ENCODE assay signal across 8 cellular contexts in genomic region chr17:45135978-45136791, GRCh38. TPM values are rescaled to one million over a fixed set of nuclear protein-coding genes. Genes with fewer than 3 reads are reported as not detected.
A peak's percentile ranks its signal among the peaks of the same experiment; 100 is the strongest.
DNase-seq lines count a peak whose midpoint lies in the region; ATAC-seq and TF ChIP-seq lines count a peak whose summit lies in the region.

No MANE protein-coding gene starts in this region.

- H3K27me3 ChIP-seq in body of pancreas (no peaks in the 10 kb centered on the region), lower lobe of right lung (ENCODE audit: low read depth) (no peaks in the 10 kb centered on the region)

- H3K4me1 ChIP-seq in body of pancreas (peaks cover 43% of the 10 kb centered on the region), lower lobe of right lung (peaks cover 22% of the 10 kb centered on the region)

- no peak for TF ChIP-seq CTCF in body of pancreas (IDR thresholded peaks at IDR 0.05)
- TF ChIP-seq CTCF in lower lobe of right lung (IDR thresholded peaks at IDR 0.05) = no peak
- TF ChIP-seq CTCF in type B pancreatic cell (conservative IDR thresholded peaks at IDR 0.05) = no peak

- H3K27ac ChIP-seq in body of pancreas (peak overlapping the region in 3 of 4 donors; percentile 78 to 80 (median 78)), lower lobe of right lung (peak overlapping the region; percentile 80)

- intact Hi-C loops in body of pancreas (cut with DNase I) (loop anchor here (5.0 kb wide), 1 partner anchor 61 kb away; no protein-coding TSS in a partner anchor), lower lobe of right lung (cut with DNase I) (loop anchor here (5.0 kb wide), 1 partner anchor 61 kb away; no protein-coding TSS in a partner anchor)

- H3K4me3 ChIP-seq in body of pancreas = peak overlapping the region; percentile 64 to 87
- H3K4me3 ChIP-seq in lower lobe of right lung = peak overlapping the region; percentile 88

- peaks cover 9% of the 10 kb centered on the region for H3K4me1 Mint-ChIP-seq in type B pancreatic cell (ENCODE audit: unreplicated experiment)

- H3K36me3 ChIP-seq in body of pancreas (replicated peaks in 1 of 2; ENCODE audit: insufficient read depth in 1 of 2, low read depth in 2 of 2) (no peaks in the 10 kb centered on the region), lower lobe of right lung (peaks cover 10% of the 10 kb centered on the region)

- H3K27me3 Mint-ChIP-seq in type B pancreatic cell = no peaks in the 10 kb centered on the region

- H3K9me3 ChIP-seq in body of pancreas (no peaks in the 10 kb centered on the region), lower lobe of right lung (no peaks in the 10 kb centered on the region)

- no peak for TF ChIP-seq POLR2A in body of pancreas (IDR thresholded peaks at IDR 0.05)

- 27 to 60% methylated on average over 8 to 21 of the region's 21 CpGs for WGBS in body of pancreas, 2 donors

- DNase-seq in activated CD8-positive, alpha-beta memory T cell treated with anti-CD3 and anti-CD28 coated beads, Interleukin-2, amount 50 U/mL, for 48 hours = peak; percentile 62
- no peak for DNase-seq in activated CD8-positive, alpha-beta memory T cell treated with anti-CD3 and anti-CD28 coated beads, Interleukin-2, amount 50 U/mL, for 4 hours
- DNase-seq in body of pancreas = peak in 2 of 4 donors; percentile 30 to 38
- peak; percentile 45 for DNase-seq in lower lobe of right lung
- DNase-seq in type B pancreatic cell (ENCODE audit: extremely low spot score, unreplicated experiment) = no peak
- DNase-seq in KG1 (lab: John Stamatoyannopoulos, UW) = no peak
- DNase-seq in putamen (ENCODE audit: low spot score) = no peak
- DNase-seq in HK-2 (ENCODE audit: unreplicated experiment) = no peak

- ATAC-seq in body of pancreas = no peak
- no peak for ATAC-seq in lower lobe of right lung

- H3K27ac Mint-ChIP-seq in type B pancreatic cell = peak overlapping the region; percentile 90

- peak overlapping the region; percentile 87 for H3K4me3 Mint-ChIP-seq in type B pancreatic cell

- peaks cover 3% of the 10 kb centered on the region for H3K36me3 Mint-ChIP-seq in type B pancreatic cell

- H3K9me3 Mint-ChIP-seq in type B pancreatic cell = no peaks in the 10 kb centered on the region

RNA-seq across cellular contexts. Expression of gene ACBD4, which starts 0.7 kb away (rescaled TPM):
- total RNA-seq in body of pancreas (10 to 100 TPM; 20.8 to 21.1 TPM), lower lobe of right lung (16.6 TPM), type B pancreatic cell (ENCODE audit: low replicate concordance) (9.8 and 11.5 TPM in 2 replicates)

RNA-seq across cellular contexts. Expression of gene PLCD3, which starts 3.9 kb away (rescaled TPM):
- total RNA-seq in body of pancreas (10 to 100 TPM in 1 of 2 donors, 1 to 10 TPM in 1; 5.4 to 23.4 TPM), lower lobe of right lung (38.3 TPM), type B pancreatic cell (ENCODE audit: low replicate concordance) (45.8 and 56.1 TPM in 2 replicates)

RNA-seq across cellular contexts. Expression of gene HEXIM1, which starts 12.1 kb away (rescaled TPM):
- 10 to 100 TPM; 13.8 to 15.3 TPM for total RNA-seq in body of pancreas
- 33.9 TPM for total RNA-seq in lower lobe of right lung
- total RNA-seq in type B pancreatic cell (ENCODE audit: low replicate concordance) = 27.5 and 34.5 TPM in 2 replicates

RNA-seq across cellular contexts. Expression of gene HEXIM2, which starts 25.5 kb away (rescaled TPM):
- total RNA-seq in body of pancreas = 10 to 100 TPM in 1 of 2 donors, 1 to 10 TPM in 1; 5.9 to 10.1 TPM
- 6.4 TPM for total RNA-seq in lower lobe of right lung
- 5.3 and 11.5 TPM in 2 replicates for total RNA-seq in type B pancreatic cell (ENCODE audit: low replicate concordance)

Comparison
In these comparisons a context has a peak if more than half of its experiments do, and no peak if none do; other contexts are left out.
1. DNase-seq: peak in activated CD8-positive, alpha-beta memory T cell treated with anti-CD3 and anti-CD28 coated beads, Interleukin-2, amount 50 U/mL, for 48 hours (single experiment) and lower lobe of right lung (single experiment); none in activated CD8-positive, alpha-beta memory T cell treated with anti-CD3 and anti-CD28 coated beads, Interleukin-2, amount 50 U/mL, for 4 hours (single experiment), type B pancreatic cell (single experiment), KG1 (single experiment), putamen (single experiment) and HK-2 (single experiment).